ENCODE assay signal across 8 cellular contexts in genomic region chr5:157476699-157477408, GRCh38. TPM values are rescaled to one million over a fixed set of nuclear protein-coding genes. Genes with fewer than 3 reads are reported as not detected.
DNase-seq lines count a peak whose midpoint lies in the region; ATAC-seq, FAIRE-seq and TF ChIP-seq lines count a peak whose summit lies in the region.

No MANE protein-coding gene starts in this region.

- no peak overlapping the region for H2AFZ ChIP-seq in OCI-LY1 (ENCODE audit: low read length)

- H3K4me1 ChIP-seq in OCI-LY1 (ENCODE audit: insufficient read depth, low read length, severe bottlenecking), result peaks cover 7% of the 10 kb centered on the region

- peak; percentile 53 to 59 for ATAC-seq in stimulated activated naive B cell treated with anti-CD40 and anti-IgM and Interleukin-4, amounts not matched to agents 10 μg/mL and 1 μg/mL and 100 μg/mL, for 72 hours (replicated peaks)
- no peak for ATAC-seq in GM21717 (IDR thresholded peaks at IDR 0.05; ENCODE audit: unreplicated experiment)

- H3K4me1 Mint-ChIP-seq in stimulated activated naive B cell treated with anti-CD40 and anti-IgM and Interleukin-4, amounts not matched to agents 10 μg/mL and 1 μg/mL and 100 μg/mL, for 72 hours, result peaks cover 60 to 93% of the 10 kb centered on the region in 2 donors

- H3K27me3 Mint-ChIP-seq in stimulated activated naive B cell treated with anti-CD40 and anti-IgM and Interleukin-4, amounts not matched to agents 10 μg/mL and 1 μg/mL and 100 μg/mL, for 72 hours, result no peaks in the 10 kb centered on the region

- no peaks in the 10 kb centered on the region for H4K20me1 ChIP-seq in OCI-LY1 (ENCODE audit: insufficient read depth, low read length)

- H3K36me3 ChIP-seq in OCI-LY1 (ENCODE audit: insufficient read depth, low read length), result no peaks in the 10 kb centered on the region
- peaks cover 67% of the 10 kb centered on the region for H3K36me3 ChIP-seq in brain microvascular endothelial cell (replicated peaks)

- TF ChIP-seq CTCF in GM12864 (IDR thresholded peaks at IDR 0.05; ENCODE audit: low read depth, low read length, missing control alignments) (peak; percentile 77), OCI-LY1 (IDR thresholded peaks at IDR 0.05; ENCODE audit: low read length) (peak; percentile 85), brain microvascular endothelial cell (IDR thresholded peaks at IDR 0.05; ENCODE audit: low read depth, low read length, missing control alignments) (peak; percentile 86)

- no peaks in the 10 kb centered on the region for H3K9me3 ChIP-seq in OCI-LY1 (ENCODE audit: low read length)

- peak; percentile 64 for FAIRE-seq in islet of Langerhans (lab: Jason Lieb, UNC)

- H3K79me2 ChIP-seq in OCI-LY1 (ENCODE audit: insufficient read depth, low read length), result no peaks in the 10 kb centered on the region

- peaks cover 0 to 3% of the 10 kb centered on the region in 2 donors for H3K9me3 Mint-ChIP-seq in stimulated activated naive B cell treated with anti-CD40 and anti-IgM and Interleukin-4, amounts not matched to agents 10 μg/mL and 1 μg/mL and 100 μg/mL, for 72 hours

- no peak overlapping the region for H3K9ac ChIP-seq in OCI-LY1 (ENCODE audit: low read length)

- no peak overlapping the region for H3K27ac ChIP-seq in OCI-LY1 (ENCODE audit: low read depth, low read length, poor library complexity, severe bottlenecking)
- no peak overlapping the region for H3K27ac ChIP-seq in brain microvascular endothelial cell

- peak overlapping the region; percentile 81 for H3K27ac Mint-ChIP-seq in stimulated activated naive B cell treated with anti-CD40 and anti-IgM and Interleukin-4, amounts not matched to agents 10 μg/mL and 1 μg/mL and 100 μg/mL, for 72 hours

- H3K27me3 ChIP-seq in OCI-LY1 (ENCODE audit: insufficient read depth, low read length), result no peaks in the 10 kb centered on the region
- H3K27me3 ChIP-seq in brain microvascular endothelial cell (replicated peaks), result no peaks in the 10 kb centered on the region

- no peak overlapping the region for H3K4me2 ChIP-seq in OCI-LY1 (ENCODE audit: low read length)

- in situ Hi-C loops in ACHN (cut with HindIII; ENCODE audit: low pct_ligation_motif_present, low pct_unique_long_range_greater_than_20kb, low sequenced_read_pairs), result no loop called here
- in situ Hi-C loops in brain microvascular endothelial cell (cut with HindIII; ENCODE audit: low pct_ligation_motif_present, low sequenced_read_pairs), result no loop called here

- H3F3A ChIP-seq in OCI-LY1 (ENCODE audit: insufficient read depth, low read length), result no peaks in the 10 kb centered on the region

- no peak overlapping the region for H3K4me3 ChIP-seq in GM12864 (ENCODE audit: low read depth, low read length)
- no peak overlapping the region for H3K4me3 ChIP-seq in OCI-LY1 (ENCODE audit: low read depth, low read length, poor library complexity, severe bottlenecking)
- no peak overlapping the region for H3K4me3 ChIP-seq in brain microvascular endothelial cell (ENCODE audit: low read depth, low read length)

- no peaks in the 10 kb centered on the region for H3K9me2 ChIP-seq in OCI-LY1 (ENCODE audit: low read depth, low read length)

- H3K4me3 Mint-ChIP-seq in stimulated activated naive B cell treated with anti-CD40 and anti-IgM and Interleukin-4, amounts not matched to agents 10 μg/mL and 1 μg/mL and 100 μg/mL, for 72 hours, result no peak overlapping the region

- peaks cover 31 to 53% of the 10 kb centered on the region in 2 donors for H3K36me3 Mint-ChIP-seq in stimulated activated naive B cell treated with anti-CD40 and anti-IgM and Interleukin-4, amounts not matched to agents 10 μg/mL and 1 μg/mL and 100 μg/mL, for 72 hours

- DNase-seq in ACHN (peak; percentile 77), GM12864 (ENCODE audit: low read depth) (no peak), HT1080 (ENCODE audit: low read depth) (peak; percentile 53), brain microvascular endothelial cell (peak; percentile 73)
- no peak for DNase-seq in stimulated activated naive B cell treated with anti-CD40 and anti-IgM and Interleukin-4, amounts not matched to agents 10 μg/mL and 1 μg/mL and 100 μg/mL, for 72 hours

RNA-seq across cellular contexts. Expression of gene NIPAL4, which starts 16.8 kb away (rescaled TPM):
- not detected in 2 replicates for total RNA-seq in HT1080 (2014; rRNA removed; shearing (Covaris generic))
- 0.06 TPM in 1 of 2 replicates, not detected in the other for polyA plus RNA-seq in HT1080 (2015; cell fraction: cytosol; rRNA removed)
- polyA plus RNA-seq in HT1080 (2015; cell fraction: nucleus; rRNA removed), result 0.07 TPM in 1 of 2 replicates, not detected in the other

Comparison
In these comparisons a context has a peak if more than half of its experiments do, and no peak if none do; other contexts are left out.
1. DNase-seq: peak in ACHN (single experiment), HT1080 (single experiment) and brain microvascular endothelial cell (single experiment); none in GM12864 (single experiment) and stimulated activated naive B cell treated with anti-CD40 and anti-IgM and Interleukin-4, amounts not matched to agents 10 μg/mL and 1 μg/mL and 100 μg/mL, for 72 hours (single experiment).
2. Peak in every context shown above with its lines, with median percentiles within 50 percentile points of each other: CTCF ChIP-seq.